Comparison of ENCODE assay signal across 16 cellular contexts in genomic region chr3:159128628-159129027, GRCh38. TPM values are rescaled to one million over a fixed set of nuclear protein-coding genes. Genes with fewer than 3 reads are reported as not detected.
DNase-seq lines count a peak whose midpoint lies in the region; ATAC-seq, FAIRE-seq and TF ChIP-seq lines count a peak whose summit lies in the region.
"Had no signal": no experiment of that assay in that cellular context is flagged by ENCODE, and none has a peak within 500 bp of the region (broad histone marks: within the 10 kb centered on the region; RNA-seq: fewer than 3 reads in every experiment).

No MANE protein-coding gene starts in this region.

- H3K4me3 ChIP-seq in AG09309 (ENCODE audit: control insufficient read depth, low read depth, low read length) (no peak overlapping the region), foreskin fibroblast (ENCODE audit: low read depth in 1 of 2, low read length in 2 of 2) (no peak overlapping the region), endodermal cell (ENCODE audit: low read length) (no peak overlapping the region), small intestine (ENCODE audit: low read depth in 1 of 2, low read length in 2 of 2) (no peak overlapping the region)
- H3K4me3 ChIP-seq: K562, prostate gland had no signal

- peaks cover 48% of the 10 kb centered on the region for H3K27me3 ChIP-seq in endodermal cell (ENCODE audit: control insufficient read depth, insufficient read depth, low read length, poor library complexity, severe bottlenecking)
- no peaks in the 10 kb centered on the region for H3K27me3 ChIP-seq in small intestine (ENCODE audit: control insufficient read depth in 2 of 2, insufficient read depth in 2 of 2, low read length in 2 of 2)

- peaks cover 27% of the 10 kb centered on the region for H3K27me3 Mint-ChIP-seq in endodermal cell (ENCODE audit: insufficient read depth)

- H3K36me3 Mint-ChIP-seq in endodermal cell (ENCODE audit: low read depth) = no peaks in the 10 kb centered on the region
- H3K36me3 Mint-ChIP-seq: CD4-positive, alpha-beta memory T cell had no signal

- FAIRE-seq in HTR-8/SVneo (lab: Jason Lieb, UNC) = no peak
- no peak for FAIRE-seq in small intestine (lab: Jason Lieb, UNC)
- FAIRE-seq: H1, K562 had no signal

- TF ChIP-seq CTCF in AG09309 (IDR thresholded peaks at IDR 0.05; ENCODE audit: control insufficient read depth, insufficient read depth, low read depth, low read length, missing control alignments) (no peak), foreskin fibroblast (IDR thresholded peaks at IDR 0.05; ENCODE audit: low read depth, low read length) (no peak), endodermal cell (conservative IDR thresholded peaks at IDR 0.05) (no peak)

- WGBS in endodermal cell (ENCODE audit: insufficient coverage in 1 of 2, insufficient read length in 1 of 2), 2 experiments = 83 to 89% methylated on average over 2 to 3 of the region's 3 CpGs
- 50 to 67% (median 63%) methylated on average over 3 of the region's 3 CpGs for WGBS in small intestine, 3 donors

- ATAC-seq in GM18502 (IDR thresholded peaks at IDR 0.05; ENCODE audit: poor library complexity, unreplicated experiment) = no peak
- ATAC-seq: K562 had no signal

- H3K4me3 Mint-ChIP-seq in endodermal cell = no peak overlapping the region
- H3K4me3 Mint-ChIP-seq: CD4-positive, alpha-beta memory T cell had no signal

- no peak overlapping the region for H3K27ac Mint-ChIP-seq in endodermal cell
- H3K27ac Mint-ChIP-seq: CD4-positive, alpha-beta memory T cell had no signal

- DNase-seq in AG09309 (ENCODE audit: low read depth) = peak; percentile 42
- peak; percentile 4 for DNase-seq in HTR-8/SVneo (ENCODE audit: insufficient read length, low spot score)
- DNase-seq in SW480 (ENCODE audit: low spot score) = peak; percentile 6
- DNase-seq in foreskin fibroblast = peak; percentile 63 to 77
- no peak for DNase-seq in endodermal cell
- no peak for DNase-seq in NCI-H1092 treated with DMSO at 0.1 percent for 48 hours (lab: John Stamatoyannopoulos, UW)
- no peak for DNase-seq in small intestine
- DNase-seq: activated CD4-positive, alpha-beta T cell treated with anti-CD3 and anti-CD28 coated beads for 4 hours; activated naive CD4-positive, alpha-beta T cell treated with Interleukin-2 at 50 U/mL for 16 hours; CD4-positive, alpha-beta memory T cell; cortex of kidney had no signal

- H3K9me3 Mint-ChIP-seq in endodermal cell = no peaks in the 10 kb centered on the region

- peaks cover 20% of the 10 kb centered on the region for H3K4me1 Mint-ChIP-seq in endodermal cell
- H3K4me1 Mint-ChIP-seq: CD4-positive, alpha-beta memory T cell had no signal

- no peak overlapping the region for H3K9ac ChIP-seq in endodermal cell (ENCODE audit: extremely low read depth, low read length, poor library complexity, severe bottlenecking)

- no peaks in the 10 kb centered on the region for H3K4me1 ChIP-seq in endodermal cell (ENCODE audit: control insufficient read depth, insufficient read depth, low read length)
- H3K4me1 ChIP-seq in small intestine (ENCODE audit: control insufficient read depth in 2 of 2, insufficient read depth in 1 of 2, low read depth in 1 of 2, low read length in 1 of 2) = no peaks in the 10 kb centered on the region
- H3K4me1 ChIP-seq: prostate gland had no signal

- no peak overlapping the region for H3K27ac ChIP-seq in endodermal cell (ENCODE audit: low read depth, low read length)
- no peak overlapping the region for H3K27ac ChIP-seq in small intestine (ENCODE audit: low read depth in 1 of 2, low read length in 1 of 2)
- H3K27ac ChIP-seq: prostate gland had no signal

- H3K36me3 ChIP-seq in endodermal cell (ENCODE audit: control insufficient read depth, insufficient read depth, low read length) (no peaks in the 10 kb centered on the region), small intestine (ENCODE audit: control insufficient read depth in 2 of 2, insufficient read depth in 2 of 2, low read length in 2 of 2) (no peaks in the 10 kb centered on the region)
- H3K36me3 ChIP-seq: prostate gland had no signal

- H3K9me3 ChIP-seq in endodermal cell (ENCODE audit: control insufficient read depth, low read length) (no peaks in the 10 kb centered on the region), small intestine (ENCODE audit: control insufficient read depth, low read depth) (no peaks in the 10 kb centered on the region)
- H3K9me3 ChIP-seq: prostate gland had no signal

RNA-seq across cellular contexts. Expression of gene IQCJ, which starts 59.5 kb away (rescaled TPM):
- not detected for total RNA-seq in endodermal cell
- not detected for polyA plus RNA-seq in endodermal cell (2013, experiment 1 of 2)
- not detected for polyA plus RNA-seq in endodermal cell (2013, experiment 2 of 2)
- polyA plus RNA-seq in small intestine = not detected
- total RNA-seq: CD4-positive, alpha-beta memory T cell; H1; K562; mesenteric fat pad; prostate gland had no signal
- polyA plus RNA-seq: CD4-positive, alpha-beta memory T cell; H1; K562 had no signal

Comparison
In these comparisons a context has a peak if more than half of its experiments do, and no peak if none do; other contexts are left out.
1. DNase-seq: peak in AG09309 (single experiment), HTR-8/SVneo (single experiment), SW480 (single experiment) and foreskin fibroblast (2 of 2); none in endodermal cell (single experiment), NCI-H1092 treated with DMSO at 0.1 percent for 48 hours (single experiment) and small intestine (single experiment).